ENCODE assay signal across 8 cellular contexts in genomic region chr17:74325743-74326379, GRCh38. TPM values are rescaled to one million over a fixed set of nuclear protein-coding genes. Genes with fewer than 3 reads are reported as not detected.
A peak's percentile ranks its signal among the peaks of the same experiment; 100 is the strongest.
DNase-seq lines count a peak whose midpoint lies in the region; ATAC-seq and TF ChIP-seq lines count a peak whose summit lies in the region.

Gene KIF19, plus strand, starts transcription at chr17:74326226. Its CDS starts 124 bp downstream, at chr17:74326350.

- H3K27ac ChIP-seq in dorsolateral prefrontal cortex (peak within 1 kb of the TSS in 44 of 59 donors; percentile 6 to 98 (median 68)), mucosa of rectum (ENCODE audit: low read depth in 2 of 2, low read length in 2 of 2) (no peak within 1 kb of the TSS)

- H3K27me3 ChIP-seq in dorsolateral prefrontal cortex (peaks cover 0 to 19% (median 0%) of the 10 kb centered on the region in 45 donors), mucosa of rectum (ENCODE audit: control insufficient read depth in 2 of 2, insufficient read depth in 2 of 2, low read length in 2 of 2) (peaks cover 6 to 8% of the 10 kb centered on the region in 2 donors)

- H3K9ac ChIP-seq in mucosa of rectum (ENCODE audit: low read depth in 1 of 2, low read length in 2 of 2): peak within 1 kb of the TSS in 1 of 2 donors; percentile 18

- H3K4me1 ChIP-seq in mucosa of rectum (ENCODE audit: control insufficient read depth in 2 of 2, insufficient read depth in 2 of 2, low read length in 2 of 2): peaks cover 4 to 5% of the 10 kb centered on the region in 2 donors

- DNase-seq in AG20443 (ENCODE audit: low spot score) (peak; percentile 68), dorsolateral prefrontal cortex (peak in 8 of 10 donors; percentile 33 to 79 (median 50)), NCI-H1048 (lab: John Stamatoyannopoulos, UW) (no peak), DMS114 treated with DMSO at 0.1 percent for 48 hours (lab: John Stamatoyannopoulos, UW; ENCODE audit: unreplicated experiment) (no peak)
- DNase-seq in stimulated activated CD8-positive, alpha-beta memory T cell treated with anti-CD3 and anti-CD28 coated beads, Interleukin-2, amount 100 ng/mL, for 48 hours (ENCODE audit: low read depth in 2 of 2): peak; percentile 48 to 54

- H3K4me3 ChIP-seq in dorsolateral prefrontal cortex: peak within 1 kb of the TSS; percentile 15 to 78 (median 59)
- H3K4me3 ChIP-seq in mucosa of rectum (ENCODE audit: low read length in 2 of 2): peak within 1 kb of the TSS; percentile 52 to 60

- peak; percentile 53 for ATAC-seq in GM21737 (IDR thresholded peaks at IDR 0.05; ENCODE audit: unreplicated experiment)
- ATAC-seq in activated CD4-positive, CD25-positive, alpha-beta regulatory T cell treated with anti-CD3 and anti-CD28 coated beads, Interleukin-2, amount 50 U/mL, for 24 hours: peak; percentile 83 to 86

- H3K9me3 ChIP-seq in mucosa of rectum (ENCODE audit: control insufficient read depth in 2 of 2, low read length in 2 of 2): no peaks in the 10 kb centered on the region

- TF ChIP-seq CTCF in dorsolateral prefrontal cortex (IDR thresholded peaks at IDR 0.05 in 54 of 56, conservative IDR thresholded peaks at IDR 0.05 in 2 of 56; ENCODE audit: low read depth in 1 of 56, partially characterized antibody in 56 of 56): peak in 2 of 56 donors; percentile 16

- no peaks in the 10 kb centered on the region for H3K36me3 ChIP-seq in mucosa of rectum (ENCODE audit: control insufficient read depth in 2 of 2, insufficient read depth in 2 of 2, low read length in 2 of 2)

- intact Hi-C loops in dorsolateral prefrontal cortex (cut with DNase I): no loop called here

RNA-seq across cellular contexts. Expression of gene KIF19, which starts in this region (rescaled TPM):
- total RNA-seq in dorsolateral prefrontal cortex: 10 to 100 TPM in 90 of 120 experiments, 1 to 10 TPM in 30; 1.0 to 84.8 (median 17.6) TPM

Comparison
In these comparisons a context has a peak if more than half of its experiments do, and no peak if none do; other contexts are left out.
1. DNase-seq: peak in AG20443 (single experiment), dorsolateral prefrontal cortex (8 of 10) and stimulated activated CD8-positive, alpha-beta memory T cell treated with anti-CD3 and anti-CD28 coated beads, Interleukin-2, amount 100 ng/mL, for 48 hours (2 of 2); none in NCI-H1048 (single experiment) and DMS114 treated with DMSO at 0.1 percent for 48 hours (single experiment).
2. H3K27ac ChIP-seq: peak in dorsolateral prefrontal cortex (44 of 59); none in mucosa of rectum (0 of 2).